Comparison of ENCODE assay signal across 14 cellular contexts in genomic region chr6:73121421-73121993, GRCh38.
DNase-seq lines count a peak whose midpoint lies in the region; ATAC-seq, FAIRE-seq and TF ChIP-seq lines count a peak whose summit lies in the region.
"Had no signal": no experiment of that assay in that cellular context is flagged by ENCODE, and none has a peak within 500 bp of the region (broad histone marks: within the 10 kb centered on the region; RNA-seq: fewer than 3 reads in every experiment).

No MANE protein-coding gene starts in this region.

- peak in 1 of 3 experiments; percentile 14 for TF ChIP-seq CTCF in keratinocyte (optimal IDR thresholded peaks at IDR 0.05 in 1 of 3, IDR thresholded peaks at IDR 0.05 in 1 of 3, conservative IDR thresholded peaks at IDR 0.05 in 1 of 3; ENCODE audit: extremely low read depth in 1 of 3, insufficient read depth in 2 of 3, low read length in 3 of 3)

- DNase-seq in AG08396 (ENCODE audit: low spot score) (peak; percentile 35), HS-5 (ENCODE audit: low read depth) (peak; percentile 61), astrocyte of the hippocampus (ENCODE audit: low read depth, low spot score) (peak; percentile 68), keratinocyte (ENCODE audit: low read depth, low spot score) (peak; percentile 36), NCI-H69 (lab: John Stamatoyannopoulos, UW) (no peak), globus pallidus (ENCODE audit: low spot score) (no peak), NCI-H345 (lab: John Stamatoyannopoulos, UW) (no peak)
- DNase-seq: activated CD8-positive, alpha-beta memory T cell treated with anti-CD3 and anti-CD28 coated beads, Interleukin-2, amount 10 ng/mL, durations not matched to agents 7 days and 5 days; adrenal gland; CD4-positive, alpha-beta T cell; islet precursor cell; NCI-H1105 had no signal

- H3K4me3 ChIP-seq in keratinocyte (ENCODE audit: control insufficient read depth in 2 of 3, extremely low read depth in 1 of 3, insufficient read depth in 2 of 3, low read depth in 1 of 3, low read length in 3 of 3) = no peak overlapping the region
- H3K4me3 ChIP-seq: adrenal gland had no signal

- no peaks in the 10 kb centered on the region for H3K9me3 ChIP-seq in keratinocyte (ENCODE audit: control insufficient read depth, low read depth, low read length)
- H3K9me3 ChIP-seq: adrenal gland, neutrophil had no signal

- peak; percentile 70 for FAIRE-seq in keratinocyte (lab: Jason Lieb, UNC)

- no peaks in the 10 kb centered on the region for H3K79me2 ChIP-seq in keratinocyte (ENCODE audit: control insufficient read depth, insufficient read depth, low read length)

- no peak overlapping the region for H3K27ac ChIP-seq in keratinocyte (ENCODE audit: control insufficient read depth, insufficient read depth, low read length)
- H3K27ac ChIP-seq: adrenal gland, neutrophil had no signal

- no peaks in the 10 kb centered on the region for H4K20me1 ChIP-seq in keratinocyte (ENCODE audit: control insufficient read depth, extremely low read depth, insufficient read depth, low read length)

- dilution Hi-C loops in keratinocyte (cut with MboI; ENCODE audit: extremely low pct_ligation_motif_present, low sequenced_read_pairs) = no loop called here

- ATAC-seq in GM18867 (IDR thresholded peaks at IDR 0.05; ENCODE audit: unreplicated experiment) = no peak
- ATAC-seq: activated CD8-positive, alpha-beta memory T cell treated with anti-CD3 and anti-CD28 coated beads, Interleukin-2, amount 10 ng/mL, durations not matched to agents 7 days and 5 days had no signal

- H3K9ac ChIP-seq in keratinocyte (ENCODE audit: control insufficient read depth, extremely low read depth, insufficient read depth, low read length) = no peak overlapping the region

- no peaks in the 10 kb centered on the region for H3K36me3 ChIP-seq in keratinocyte (ENCODE audit: control insufficient read depth in 2 of 2, extremely low read depth in 1 of 2, insufficient read depth in 2 of 2, low read length in 2 of 2)
- H3K36me3 ChIP-seq: adrenal gland, neutrophil had no signal

- H3K9me1 ChIP-seq in keratinocyte (ENCODE audit: control insufficient read depth, extremely low read depth, insufficient read depth, low read length) = no peaks in the 10 kb centered on the region

- no peaks in the 10 kb centered on the region for H3K27me3 ChIP-seq in keratinocyte (ENCODE audit: control insufficient read depth, extremely low read depth, insufficient read depth, low read length)
- H3K27me3 ChIP-seq: adrenal gland, neutrophil had no signal

- H3K4me1 ChIP-seq in keratinocyte (ENCODE audit: control insufficient read depth, extremely low read depth, insufficient read depth, low read length) = peaks cover 4% of the 10 kb centered on the region
- H3K4me1 ChIP-seq: adrenal gland had no signal

- no peak overlapping the region for H3K4me2 ChIP-seq in keratinocyte (ENCODE audit: control insufficient read depth, extremely low read depth, insufficient read depth, low read depth, low read length)

- no peak overlapping the region for H2AFZ ChIP-seq in keratinocyte (ENCODE audit: control insufficient read depth, low read length)

Comparison
In these comparisons a context has a peak if more than half of its experiments do, and no peak if none do; other contexts are left out.
1. DNase-seq: peak in AG08396 (single experiment), HS-5 (single experiment), astrocyte of the hippocampus (single experiment) and keratinocyte (single experiment); none in NCI-H69 (single experiment), globus pallidus (single experiment) and NCI-H345 (single experiment).